ENCODE assay signal across 8 cellular contexts in genomic region chr5:148746826-148747535, GRCh38.
DNase-seq lines count a peak whose midpoint lies in the region; ATAC-seq and TF ChIP-seq lines count a peak whose summit lies in the region.
"Had no signal": no experiment of that assay in that cellular context is flagged by ENCODE, and none has a peak within 500 bp of the region (broad histone marks: within the 10 kb centered on the region; RNA-seq: fewer than 3 reads in every experiment).

No MANE protein-coding gene starts in this region.

- peak; percentile 83 for ATAC-seq in GM19324 (IDR thresholded peaks at IDR 0.05; ENCODE audit: low FRiP score, unreplicated experiment)
- ATAC-seq in HG02885 (IDR thresholded peaks at IDR 0.05; ENCODE audit: poor library complexity, unreplicated experiment) = peak; percentile 75
- ATAC-seq: mucosa of descending colon had no signal

- no peaks in the 10 kb centered on the region for H3K27me3 ChIP-seq in PC-9 (ENCODE audit: insufficient read depth, low read depth)

- no peak overlapping the region for H2AFZ ChIP-seq in PC-9

- H3K9me3 ChIP-seq in PC-9 (ENCODE audit: insufficient read depth, low read depth) = no peaks in the 10 kb centered on the region
- H3K9me3 ChIP-seq: mucosa of descending colon had no signal

- TF ChIP-seq CTCF in PC-9 (conservative IDR thresholded peaks at IDR 0.05) = no peak

- H3K4me1 ChIP-seq in PC-9 (replicated peaks; ENCODE audit: insufficient read depth) = no peaks in the 10 kb centered on the region

- H3K27ac ChIP-seq in PC-9 = no peak overlapping the region

- no peaks in the 10 kb centered on the region for H4K20me1 ChIP-seq in PC-9 (ENCODE audit: insufficient read depth)

- POLR2A ChIA-PET in PC-9 (lab: Charles Lee; ENCODE audit: unreplicated experiment) = interaction anchor here (0.6 kb wide), 1 partner anchor 8 kb away, joined by 3 read pairs; no protein-coding TSS in a partner anchor

- no peak overlapping the region for H3K4me3 ChIP-seq in PC-9
- H3K4me3 ChIP-seq: mucosa of descending colon had no signal

- BruUV-seq in PC-9 (replicated peaks; lab: Mats Ljungman, UMichigan) = no TSS peak

- H3K36me3 ChIP-seq in PC-9 (ENCODE audit: low read depth) = no peaks in the 10 kb centered on the region

- no peak overlapping the region for H3K4me2 ChIP-seq in PC-9

- CTCF ChIA-PET in PC-9 (lab: Charles Lee) = no interaction called here

- intact Hi-C loops in PC-9 (cut with micrococcal nuclease; ENCODE audit: unreplicated experiment) = no loop called here

- no peaks in the 10 kb centered on the region for H3K79me2 ChIP-seq in PC-9 (ENCODE audit: low read depth)

- peak; percentile 48 to 91 for DNase-seq in NOMO-1 (lab: John Stamatoyannopoulos, UW; ENCODE audit: unreplicated experiment in 2 of 2)
- peak; percentile 33 for DNase-seq in pulmonary artery endothelial cell (ENCODE audit: low read depth, low spot score)
- no peak for DNase-seq in NCI-H510A (lab: John Stamatoyannopoulos, UW)
- DNase-seq in activated CD4-positive, alpha-beta T cell treated with anti-CD3 and anti-CD28 coated beads, Interleukin-2, amount 50 U/mL, for 1 hour = no peak
- DNase-seq in PC-9 = no peak
- DNase-seq: mucosa of descending colon had no signal

- H3F3A ChIP-seq in PC-9 (ENCODE audit: insufficient read depth, low read depth) = no peaks in the 10 kb centered on the region

- no peaks in the 10 kb centered on the region for H3K9me2 ChIP-seq in PC-9 (ENCODE audit: insufficient read depth)

Comparison
In these comparisons a context has a peak if more than half of its experiments do, and no peak if none do; other contexts are left out.
1. DNase-seq: peak in NOMO-1 (2 of 2) and pulmonary artery endothelial cell (single experiment); none in NCI-H510A (single experiment), activated CD4-positive, alpha-beta T cell treated with anti-CD3 and anti-CD28 coated beads, Interleukin-2, amount 50 U/mL, for 1 hour (single experiment) and PC-9 (0 of 2).